In the genomic region with DNA sequence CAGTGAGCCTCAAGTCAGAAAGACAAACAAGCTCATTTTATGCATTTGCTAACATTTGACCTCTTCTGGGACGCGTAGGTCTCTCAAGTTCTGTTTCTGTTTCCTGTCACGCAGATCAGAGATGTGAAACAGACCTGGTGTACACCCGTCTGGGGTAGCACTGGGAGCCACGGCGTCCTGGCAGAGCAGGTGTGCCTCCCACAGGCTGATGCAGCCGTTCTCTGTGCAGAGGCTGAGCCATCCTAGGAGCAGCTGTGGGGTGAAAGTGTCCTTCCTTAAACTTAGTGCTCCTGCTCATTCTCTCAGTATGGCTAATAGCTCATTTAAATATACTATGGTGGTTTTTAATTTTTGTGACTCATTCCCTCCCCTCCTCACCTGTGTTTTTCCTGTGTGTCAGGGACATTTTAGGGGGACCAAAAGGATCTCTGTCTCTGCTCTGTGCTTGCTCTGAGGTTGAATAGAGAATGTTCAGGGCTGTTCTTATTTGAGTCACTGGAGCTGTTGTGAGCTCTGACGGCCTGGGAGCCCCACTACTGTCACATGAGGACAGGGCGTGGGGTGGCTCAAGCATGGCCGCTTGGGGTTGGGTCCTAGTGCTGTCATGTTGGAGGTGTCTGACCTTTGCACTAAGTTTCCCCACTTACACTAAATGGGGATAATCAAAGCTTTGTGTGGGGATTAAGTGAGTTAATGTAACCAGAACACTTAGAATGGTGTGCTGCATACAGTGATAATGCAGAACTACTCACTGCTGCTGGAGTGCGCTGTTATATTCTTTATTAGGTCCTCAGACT, we compare ENCODE assay signal across 8 cellular contexts. TPM values are rescaled to one million over a fixed set of nuclear protein-coding genes. Genes with fewer than 3 reads are reported as not detected.
A peak's percentile ranks its signal among the peaks of the same experiment; 100 is the strongest.
DNase-seq lines count a peak whose midpoint lies in the region; ATAC-seq, FAIRE-seq and TF ChIP-seq lines count a peak whose summit lies in the region.

No MANE protein-coding gene starts in this region.

- peak; percentile 80 for ATAC-seq in GM21619 (IDR thresholded peaks at IDR 0.05; ENCODE audit: unreplicated experiment)
- peak; percentile 86 for ATAC-seq in activated T-helper 17 cell treated with anti-CD3 and anti-CD28 coated beads, Interleukin-2, amount 50 U/mL, for 72 hours (replicated peaks)

- H3K27me3 Mint-ChIP-seq in activated T-helper 17 cell treated with anti-CD3 and anti-CD28 coated beads, Interleukin-2, amount 50 U/mL, for 72 hours = no peaks in the 10 kb centered on the region

- peaks cover 44% of the 10 kb centered on the region for H3K4me1 Mint-ChIP-seq in activated T-helper 17 cell treated with anti-CD3 and anti-CD28 coated beads, Interleukin-2, amount 50 U/mL, for 72 hours

- no peaks in the 10 kb centered on the region for H3K9me3 Mint-ChIP-seq in activated T-helper 17 cell treated with anti-CD3 and anti-CD28 coated beads, Interleukin-2, amount 50 U/mL, for 72 hours

- no peak for TF ChIP-seq POLR2A in GM12892 (IDR thresholded peaks at IDR 0.05; ENCODE audit: low read depth, low read length)

- intact Hi-C loops in posterior vena cava (cut with DNase I) = loop anchor here in 1 of 2 donors (10.0 kb wide), 1 partner anchor 55 kb away; no protein-coding TSS in a partner anchor

- H3K4me3 Mint-ChIP-seq in activated T-helper 17 cell treated with anti-CD3 and anti-CD28 coated beads, Interleukin-2, amount 50 U/mL, for 72 hours = peak overlapping the region; percentile 43

- FAIRE-seq in GM12892 (lab: Jason Lieb, UNC) = peak; percentile 86

- no peaks in the 10 kb centered on the region for H3K9me3 ChIP-seq in KOPT-K1 (ENCODE audit: insufficient read depth, low read length, poor library complexity, severe bottlenecking)

- H3K36me3 Mint-ChIP-seq in activated T-helper 17 cell treated with anti-CD3 and anti-CD28 coated beads, Interleukin-2, amount 50 U/mL, for 72 hours (ENCODE audit: low read depth) = peaks cover 40% of the 10 kb centered on the region

- peaks cover 58% of the 10 kb centered on the region for H3K36me3 ChIP-seq in KOPT-K1 (ENCODE audit: insufficient read depth, low read length)

- H3K27ac ChIP-seq in KOPT-K1 (ENCODE audit: low read depth, low read length, poor library complexity, severe bottlenecking) = peak overlapping the region; percentile 77

- peak overlapping the region; percentile 80 for H3K27ac Mint-ChIP-seq in activated T-helper 17 cell treated with anti-CD3 and anti-CD28 coated beads, Interleukin-2, amount 50 U/mL, for 72 hours

- peak; percentile 90 for DNase-seq in GM12892 (ENCODE audit: insufficient read length)
- peak; percentile 77 for DNase-seq in stimulated activated CD4-positive, alpha-beta T cell treated with anti-CD3 and anti-CD28 coated beads, Interleukin-12 subunit alpha, Interleukin-12 subunit beta, amount 100 ng/mL, for 4 hours
- DNase-seq in NCI-H524 (lab: John Stamatoyannopoulos, UW) = no peak
- no peak for DNase-seq in NCI-H2081 treated with DMSO at 0.1 percent for 48 hours (lab: John Stamatoyannopoulos, UW)
- DNase-seq in posterior vena cava (ENCODE audit: low spot score) = no peak

RNA-seq across cellular contexts. Expression of a gene that starts 43.0 kb away (rescaled TPM):
- polyA plus RNA-seq in GM12892 (2012; ENCODE audit: missing spikeins) = 12.8 TPM
- 10 to 100 TPM; 49.7 to 53.6 TPM for total RNA-seq in activated T-helper 17 cell treated with anti-CD3 and anti-CD28 coated beads, Interleukin-2, amount 50 U/mL, for 72 hours
- total RNA-seq in posterior vena cava = 10 to 100 TPM; 72.6 to 79.6 TPM

Comparison
In these comparisons a context has a peak if more than half of its experiments do, and no peak if none do; other contexts are left out.
1. DNase-seq: peak in GM12892 (single experiment) and stimulated activated CD4-positive, alpha-beta T cell treated with anti-CD3 and anti-CD28 coated beads, Interleukin-12 subunit alpha, Interleukin-12 subunit beta, amount 100 ng/mL, for 4 hours (single experiment); none in NCI-H524 (0 of 2), NCI-H2081 treated with DMSO at 0.1 percent for 48 hours (single experiment) and posterior vena cava (single experiment).